In genomic region chr11:119338946-119339580, GRCh38 we compare ENCODE assay signal across 9 cellular contexts. TPM values are rescaled to one million over a fixed set of nuclear protein-coding genes. Genes with fewer than 3 reads are reported as not detected.
DNase-seq lines count a peak whose midpoint lies in the region; ATAC-seq, FAIRE-seq and TF ChIP-seq lines count a peak whose summit lies in the region.
"Had no signal": no experiment of that assay in that cellular context is flagged by ENCODE, and none has a peak within 500 bp of the region (broad histone marks: within the 10 kb centered on the region; RNA-seq: fewer than 3 reads in every experiment).

No MANE protein-coding gene starts in this region.

- H3K9me3 ChIP-seq in thoracic aorta = no peaks in the 10 kb centered on the region

- H3K36me3 ChIP-seq in thoracic aorta = no peaks in the 10 kb centered on the region

- TF ChIP-seq CTCF in chondrocyte (IDR thresholded peaks at IDR 0.05) (no peak), thoracic aorta (IDR thresholded peaks at IDR 0.05) (no peak)

- no peak for ATAC-seq in thoracic aorta (ENCODE audit: insufficient number of reproducible peaks, low FRiP score, low read depth)
- no peak for ATAC-seq in GM21515 (IDR thresholded peaks at IDR 0.05; ENCODE audit: unreplicated experiment)

- peaks cover 40% of the 10 kb centered on the region for H3K27me3 Mint-ChIP-seq in activated CD4-positive, alpha-beta T cell treated with anti-CD3 and anti-CD28 coated beads, Interleukin-2, amount 10 ng/mL, durations not matched to agents 24 days and 14 days
- peaks cover 8% of the 10 kb centered on the region for H3K27me3 Mint-ChIP-seq in chondrocyte (ENCODE audit: low read depth)

- H3K27ac Mint-ChIP-seq in activated CD4-positive, alpha-beta T cell treated with anti-CD3 and anti-CD28 coated beads, Interleukin-2, amount 10 ng/mL, durations not matched to agents 24 days and 14 days = no peak overlapping the region
- peak overlapping the region; percentile 89 for H3K27ac Mint-ChIP-seq in chondrocyte (ENCODE audit: unreplicated experiment)

- no peaks in the 10 kb centered on the region for H3K9me3 Mint-ChIP-seq in activated CD4-positive, alpha-beta T cell treated with anti-CD3 and anti-CD28 coated beads, Interleukin-2, amount 10 ng/mL, durations not matched to agents 24 days and 14 days
- H3K9me3 Mint-ChIP-seq in chondrocyte (ENCODE audit: low read depth) = no peaks in the 10 kb centered on the region

- peak overlapping the region; percentile 65 for H3K4me3 Mint-ChIP-seq in activated CD4-positive, alpha-beta T cell treated with anti-CD3 and anti-CD28 coated beads, Interleukin-2, amount 10 ng/mL, durations not matched to agents 24 days and 14 days
- H3K4me3 Mint-ChIP-seq in chondrocyte (ENCODE audit: unreplicated experiment) = peak overlapping the region; percentile 73

- DNase-seq in activated CD4-positive, alpha-beta T cell treated with anti-CD3 and anti-CD28 coated beads, Interleukin-2, amount 10 ng/mL, durations not matched to agents 24 days and 14 days = no peak
- no peak for DNase-seq in activated CD4-positive, alpha-beta T cell treated with anti-CD3 and anti-CD28 coated beads, Interleukin-2, amount 50 U/mL, for 1 hour
- DNase-seq in chondrocyte (ENCODE audit: low spot score) (peak; percentile 37), medulla oblongata (ENCODE audit: extremely low spot score) (peak; percentile 45), thoracic aorta (ENCODE audit: low spot score) (no peak), RCC 7860 (ENCODE audit: low spot score) (no peak), dedifferentiated amniotic fluid mesenchymal stem cell (ENCODE audit: extremely low spot score) (no peak)

- FAIRE-seq in RCC 7860 (lab: Jason Lieb, UNC) = no peak

- H3K27ac ChIP-seq in thoracic aorta = peak overlapping the region in 1 of 2 donors; percentile 95
- H3K27ac ChIP-seq: C4-2B had no signal

- peak overlapping the region; percentile 91 for H3K4me3 ChIP-seq in thoracic aorta

- peaks cover 22 to 59% of the 10 kb centered on the region in 2 donors for H3K4me1 ChIP-seq in thoracic aorta (ENCODE audit: control insufficient read depth in 1 of 2, low read depth in 2 of 2)

- intact Hi-C loops in activated CD4-positive, alpha-beta T cell treated with anti-CD3 and anti-CD28 coated beads, Interleukin-2, amount 10 ng/mL, durations not matched to agents 24 days and 14 days (cut with micrococcal nuclease) = loop anchor here (1.0 to 5.0 kb wide), 3 partner anchors 18 to 427 kb away; partner anchors contain the start of gene CBL

- H3K27me3 ChIP-seq in thoracic aorta (replicated peaks; ENCODE audit: insufficient read depth) = no peaks in the 10 kb centered on the region

- H3K4me1 Mint-ChIP-seq in activated CD4-positive, alpha-beta T cell treated with anti-CD3 and anti-CD28 coated beads, Interleukin-2, amount 10 ng/mL, durations not matched to agents 24 days and 14 days = peaks cover 27% of the 10 kb centered on the region
- H3K4me1 Mint-ChIP-seq in chondrocyte (ENCODE audit: low read depth) = peaks cover 56% of the 10 kb centered on the region

- H3K36me3 Mint-ChIP-seq in activated CD4-positive, alpha-beta T cell treated with anti-CD3 and anti-CD28 coated beads, Interleukin-2, amount 10 ng/mL, durations not matched to agents 24 days and 14 days (ENCODE audit: low read depth) = peaks cover 17% of the 10 kb centered on the region
- H3K36me3 Mint-ChIP-seq in chondrocyte (ENCODE audit: low read depth) = no peaks in the 10 kb centered on the region

RNA-seq across cellular contexts. Expression of gene C1QTNF5, which starts 1.6 kb away (rescaled TPM):
- total RNA-seq in activated CD4-positive, alpha-beta T cell treated with anti-CD3 and anti-CD28 coated beads, Interleukin-2, amount 10 ng/mL, durations not matched to agents 24 days and 14 days = not detected in 2 replicates
- total RNA-seq in chondrocyte (16.2 to 67.2 TPM (median 67.1 TPM) in 3 replicates), thoracic aorta (10 to 100 TPM; 53.2 to 98.2 TPM)

RNA-seq across cellular contexts. Expression of gene RNF26, which starts 4.7 kb away (rescaled TPM):
- total RNA-seq in activated CD4-positive, alpha-beta T cell treated with anti-CD3 and anti-CD28 coated beads, Interleukin-2, amount 10 ng/mL, durations not matched to agents 24 days and 14 days = 26.5 and 26.8 TPM in 2 replicates
- total RNA-seq in chondrocyte = 22.8 to 26.0 TPM (median 24.3 TPM) in 3 replicates
- 10 to 100 TPM; 11.0 to 12.1 TPM for total RNA-seq in thoracic aorta

RNA-seq across cellular contexts. Expression of gene MFRP, which starts 7.4 kb away (rescaled TPM):
- not detected in 2 replicates for total RNA-seq in activated CD4-positive, alpha-beta T cell treated with anti-CD3 and anti-CD28 coated beads, Interleukin-2, amount 10 ng/mL, durations not matched to agents 24 days and 14 days
- not detected in 3 replicates for total RNA-seq in chondrocyte
- under 1 TPM in 1 of 2 donors, not detected in 1; 0.27 TPM for total RNA-seq in thoracic aorta

RNA-seq across cellular contexts. Expression of gene MCAM, which starts 22.1 kb away (rescaled TPM):
- total RNA-seq in activated CD4-positive, alpha-beta T cell treated with anti-CD3 and anti-CD28 coated beads, Interleukin-2, amount 10 ng/mL, durations not matched to agents 24 days and 14 days = 7.5 and 8.1 TPM in 2 replicates
- 170 to 527 TPM (median 509 TPM) in 3 replicates for total RNA-seq in chondrocyte
- 1,000 to 10,000 TPM; 3,387 to 6,698 TPM for total RNA-seq in thoracic aorta

RNA-seq across cellular contexts. Expression of gene USP2, which starts 42.4 kb away (rescaled TPM):
- 0.09 and 0.35 TPM in 2 replicates for total RNA-seq in activated CD4-positive, alpha-beta T cell treated with anti-CD3 and anti-CD28 coated beads, Interleukin-2, amount 10 ng/mL, durations not matched to agents 24 days and 14 days
- total RNA-seq in chondrocyte (2.1 to 4.1 TPM (median 3.6 TPM) in 3 replicates), thoracic aorta (1 to 10 TPM in 1 of 2 donors, under 1 TPM in 1; 0.68 to 2.1 TPM)

Comparison
In these comparisons a context has a peak if more than half of its experiments do, and no peak if none do; other contexts are left out.
1. DNase-seq: peak in chondrocyte (single experiment) and medulla oblongata (single experiment); none in activated CD4-positive, alpha-beta T cell treated with anti-CD3 and anti-CD28 coated beads, Interleukin-2, amount 10 ng/mL, durations not matched to agents 24 days and 14 days (single experiment), activated CD4-positive, alpha-beta T cell treated with anti-CD3 and anti-CD28 coated beads, Interleukin-2, amount 50 U/mL, for 1 hour (single experiment), thoracic aorta (single experiment), RCC 7860 (single experiment) and dedifferentiated amniotic fluid mesenchymal stem cell (single experiment).
2. RNA of gene C1QTNF5, which starts 1.6 kb away (total RNA-seq): 53.2 to 98.2 TPM in thoracic aorta and 16.2 to 67.2 TPM in chondrocyte; not detected in activated CD4-positive, alpha-beta T cell treated with anti-CD3 and anti-CD28 coated beads, Interleukin-2, amount 10 ng/mL, durations not matched to agents 24 days and 14 days; every median in the first group is over 10 times any median in the second.